ENCODE assay signal across 1 cellular context in genomic region chr2:164840458-164840929, GRCh38.
TF ChIP-seq lines count a peak whose summit lies in the region.

No MANE protein-coding gene starts in this region.

TF ChIP-seq in HepG2, 621 proteins besides CTCF, POLR2A, EP300 and RAD21 (continued from another document and continues in another):
- TF ChIP-seq, protein P1, sequence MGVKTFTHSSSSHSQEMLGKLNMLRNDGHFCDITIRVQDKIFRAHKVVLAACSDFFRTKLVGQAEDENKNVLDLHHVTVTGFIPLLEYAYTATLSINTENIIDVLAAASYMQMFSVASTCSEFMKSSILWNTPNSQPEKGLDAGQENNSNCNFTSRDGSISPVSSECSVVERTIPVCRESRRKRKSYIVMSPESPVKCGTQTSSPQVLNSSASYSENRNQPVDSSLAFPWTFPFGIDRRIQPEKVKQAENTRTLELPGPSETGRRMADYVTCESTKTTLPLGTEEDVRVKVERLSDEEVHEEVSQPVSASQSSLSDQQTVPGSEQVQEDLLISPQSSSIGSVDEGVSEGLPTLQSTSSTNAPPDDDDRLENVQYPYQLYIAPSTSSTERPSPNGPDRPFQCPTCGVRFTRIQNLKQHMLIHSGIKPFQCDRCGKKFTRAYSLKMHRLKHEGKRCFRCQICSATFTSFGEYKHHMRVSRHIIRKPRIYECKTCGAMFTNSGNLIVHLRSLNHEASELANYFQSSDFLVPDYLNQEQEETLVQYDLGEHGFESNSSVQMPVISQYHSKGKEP (CRISPR knock-in tag; IDR thresholded peaks at IDR 0.05): no peak; the same call in 1 of the 2 replicates
- TF ChIP-seq HDAC1 (CRISPR knock-in tag; IDR thresholded peaks at IDR 0.05) (peak; percentile 98), ATRX (CRISPR knock-in tag; IDR thresholded peaks at IDR 0.05; ENCODE audit: borderline replicate concordance) (no peak), XBP1 (CRISPR knock-in tag; IDR thresholded peaks at IDR 0.05) (no peak), MTERF4 (CRISPR knock-in tag; IDR thresholded peaks at IDR 0.05) (0 out of 2 replicates have a peak, but pooled peaks have one; percentile 44), ZMYM4 (CRISPR knock-in tag; IDR thresholded peaks at IDR 0.05) (peak; percentile 95), ZNF333 (CRISPR knock-in tag; IDR thresholded peaks at IDR 0.05; ENCODE audit: borderline replicate concordance) (no peak; the same call in 1 of the 2 replicates), ZNF317 (CRISPR knock-in tag; IDR thresholded peaks at IDR 0.05) (peak; percentile 78), CENPX (CRISPR knock-in tag; IDR thresholded peaks at IDR 0.05) (no peak), ZNF777 (CRISPR knock-in tag; IDR thresholded peaks at IDR 0.05) (peak; percentile 4; the same call in 1 of the 2 replicates), ZBTB3 (CRISPR knock-in tag; IDR thresholded peaks at IDR 0.05; ENCODE audit: borderline replicate concordance, low read depth) (peak; percentile 6; the same call in 1 of the 2 replicates), SOX13 (IDR thresholded peaks at IDR 0.05) (no peak; the same call in 1 of the 2 replicates), SOX13 (CRISPR knock-in tag; conservative IDR thresholded peaks at IDR 0.05 in 1 of 2, IDR thresholded peaks at IDR 0.05 in 1 of 2) (peak in 1 of 2 experiments; percentile 65; a peak in 2 of 4 replicates), ZNF460 (CRISPR knock-in tag; IDR thresholded peaks at IDR 0.05; ENCODE audit: borderline replicate concordance) (peak; percentile 50; the same call in 1 of the 2 replicates), MEF2D (CRISPR knock-in tag; IDR thresholded peaks at IDR 0.05) (peak; percentile 53; the same call in 1 of the 2 replicates), BRCA1 (CRISPR knock-in tag; IDR thresholded peaks at IDR 0.05) (0 out of 2 replicates have a peak, but pooled peaks have one; percentile 21), RBM39 (IDR thresholded peaks at IDR 0.05; ENCODE audit: low read depth, low read length, poor library complexity, severe bottlenecking) (peak; percentile 70), REST (IDR thresholded peaks at IDR 0.05; ENCODE audit: borderline replicate concordance in 1 of 2, low read depth in 1 of 2, low read length in 2 of 2) (0 out of 4 replicates have a peak, but pooled peaks of 1 of the 2 experiments have one; percentile 47), JARID2 (CRISPR knock-in tag; IDR thresholded peaks at IDR 0.05; ENCODE audit: insufficient replicate concordance) (no peak), GATAD1 (CRISPR knock-in tag; IDR thresholded peaks at IDR 0.05) (no peak), ATM (IDR thresholded peaks at IDR 0.05; ENCODE audit: borderline replicate concordance) (no peak), ZNF30 (CRISPR knock-in tag; IDR thresholded peaks at IDR 0.05) (0 out of 2 replicates have a peak, but pooled peaks have one; percentile 38), ZSCAN25 (CRISPR knock-in tag; IDR thresholded peaks at IDR 0.05) (no peak), TCF12 (IDR thresholded peaks at IDR 0.05) (no peak), TCF12 (CRISPR knock-in tag; IDR thresholded peaks at IDR 0.05) (no peak), MNT (IDR thresholded peaks at IDR 0.05) (peak; percentile 91), KMT2B (CRISPR knock-in tag; IDR thresholded peaks at IDR 0.05) (peak; percentile 68; the same call in 1 of the 2 replicates), NFRKB (IDR thresholded peaks at IDR 0.05) (no peak), ZNF547 (CRISPR knock-in tag; IDR thresholded peaks at IDR 0.05) (no peak), FOXK2 (IDR thresholded peaks at IDR 0.05) (peak; percentile 38; the same call in 1 of the 2 replicates), REXO4 (CRISPR knock-in tag; IDR thresholded peaks at IDR 0.05; ENCODE audit: borderline replicate concordance) (0 out of 2 replicates have a peak, but pooled peaks have one; percentile 50), FOXO1 (CRISPR knock-in tag; IDR thresholded peaks at IDR 0.05) (0 out of 2 replicates have a peak, but pooled peaks have one; percentile 35), ZNF3 (CRISPR knock-in tag; IDR thresholded peaks at IDR 0.05) (no peak), ZNF776 (CRISPR knock-in tag; IDR thresholded peaks at IDR 0.05) (0 out of 2 replicates have a peak, but pooled peaks have one; percentile 20), SSRP1 (CRISPR knock-in tag; IDR thresholded peaks at IDR 0.05) (no peak), NCOA1 (CRISPR knock-in tag; IDR thresholded peaks at IDR 0.05) (peak; percentile 30), SRSF1 (optimal IDR thresholded peaks at IDR 0.05; ENCODE audit: low read depth, low read length) (peak; percentile 78), RARG (CRISPR knock-in tag; IDR thresholded peaks at IDR 0.05; ENCODE audit: low read depth) (0 out of 2 replicates have a peak, but pooled peaks have one; percentile 66), HHEX (CRISPR knock-in tag; IDR thresholded peaks at IDR 0.05) (peak; percentile 10; the same call in 1 of the 2 replicates), MATR3 (CRISPR knock-in tag; IDR thresholded peaks at IDR 0.05) (no peak), ZNF207 (IDR thresholded peaks at IDR 0.05; ENCODE audit: borderline replicate concordance) (no peak), FOXC1 (CRISPR knock-in tag; IDR thresholded peaks at IDR 0.05; ENCODE audit: borderline replicate concordance) (peak; percentile 71)
- TF ChIP-seq, protein P2, sequence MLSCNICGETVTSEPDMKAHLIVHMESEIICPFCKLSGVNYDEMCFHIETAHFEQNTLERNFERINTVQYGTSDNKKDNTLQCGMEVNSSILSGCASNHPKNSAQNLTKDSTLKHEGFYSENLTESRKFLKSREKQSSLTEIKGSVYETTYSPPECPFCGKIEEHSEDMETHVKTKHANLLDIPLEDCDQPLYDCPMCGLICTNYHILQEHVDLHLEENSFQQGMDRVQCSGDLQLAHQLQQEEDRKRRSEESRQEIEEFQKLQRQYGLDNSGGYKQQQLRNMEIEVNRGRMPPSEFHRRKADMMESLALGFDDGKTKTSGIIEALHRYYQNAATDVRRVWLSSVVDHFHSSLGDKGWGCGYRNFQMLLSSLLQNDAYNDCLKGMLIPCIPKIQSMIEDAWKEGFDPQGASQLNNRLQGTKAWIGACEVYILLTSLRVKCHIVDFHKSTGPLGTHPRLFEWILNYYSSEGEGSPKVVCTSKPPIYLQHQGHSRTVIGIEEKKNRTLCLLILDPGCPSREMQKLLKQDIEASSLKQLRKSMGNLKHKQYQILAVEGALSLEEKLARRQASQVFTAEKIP (CRISPR knock-in tag; IDR thresholded peaks at IDR 0.05; ENCODE audit: borderline replicate concordance): no peak
- TF ChIP-seq, protein P3, sequence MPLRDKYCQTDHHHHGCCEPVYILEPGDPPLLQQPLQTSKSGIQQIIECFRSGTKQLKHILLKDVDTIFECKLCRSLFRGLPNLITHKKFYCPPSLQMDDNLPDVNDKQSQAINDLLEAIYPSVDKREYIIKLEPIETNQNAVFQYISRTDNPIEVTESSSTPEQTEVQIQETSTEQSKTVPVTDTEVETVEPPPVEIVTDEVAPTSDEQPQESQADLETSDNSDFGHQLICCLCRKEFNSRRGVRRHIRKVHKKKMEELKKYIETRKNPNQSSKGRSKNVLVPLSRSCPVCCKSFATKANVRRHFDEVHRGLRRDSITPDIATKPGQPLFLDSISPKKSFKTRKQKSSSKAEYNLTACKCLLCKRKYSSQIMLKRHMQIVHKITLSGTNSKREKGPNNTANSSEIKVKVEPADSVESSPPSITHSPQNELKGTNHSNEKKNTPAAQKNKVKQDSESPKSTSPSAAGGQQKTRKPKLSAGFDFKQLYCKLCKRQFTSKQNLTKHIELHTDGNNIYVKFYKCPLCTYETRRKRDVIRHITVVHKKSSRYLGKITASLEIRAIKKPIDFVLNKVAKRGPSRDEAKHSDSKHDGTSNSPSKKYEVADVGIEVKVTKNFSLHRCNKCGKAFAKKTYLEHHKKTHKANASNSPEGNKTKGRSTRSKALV (CRISPR knock-in tag; IDR thresholded peaks at IDR 0.05): 0 out of 2 replicates have a peak, but pooled peaks have one; percentile 25
- TF ChIP-seq, protein P4, sequence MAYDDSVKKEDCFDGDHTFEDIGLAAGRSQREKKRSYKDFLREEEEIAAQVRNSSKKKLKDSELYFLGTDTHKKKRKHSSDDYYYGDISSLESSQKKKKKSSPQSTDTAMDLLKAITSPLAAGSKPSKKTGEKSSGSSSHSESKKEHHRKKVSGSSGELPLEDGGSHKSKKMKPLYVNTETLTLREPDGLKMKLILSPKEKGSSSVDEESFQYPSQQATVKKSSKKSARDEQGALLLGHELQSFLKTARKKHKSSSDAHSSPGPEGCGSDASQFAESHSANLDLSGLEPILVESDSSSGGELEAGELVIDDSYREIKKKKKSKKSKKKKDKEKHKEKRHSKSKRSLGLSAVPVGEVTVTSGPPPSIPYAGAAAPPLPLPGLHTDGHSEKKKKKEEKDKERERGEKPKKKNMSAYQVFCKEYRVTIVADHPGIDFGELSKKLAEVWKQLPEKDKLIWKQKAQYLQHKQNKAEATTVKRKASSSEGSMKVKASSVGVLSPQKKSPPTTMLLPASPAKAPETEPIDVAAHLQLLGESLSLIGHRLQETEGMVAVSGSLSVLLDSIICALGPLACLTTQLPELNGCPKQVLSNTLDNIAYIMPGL (CRISPR knock-in tag; IDR thresholded peaks at IDR 0.05; ENCODE audit: borderline replicate concordance in 1 of 2, low read depth in 1 of 2): peak in 1 of 2 experiments; percentile 75; a peak in 2 of 4 replicates
- TF ChIP-seq, protein P5, sequence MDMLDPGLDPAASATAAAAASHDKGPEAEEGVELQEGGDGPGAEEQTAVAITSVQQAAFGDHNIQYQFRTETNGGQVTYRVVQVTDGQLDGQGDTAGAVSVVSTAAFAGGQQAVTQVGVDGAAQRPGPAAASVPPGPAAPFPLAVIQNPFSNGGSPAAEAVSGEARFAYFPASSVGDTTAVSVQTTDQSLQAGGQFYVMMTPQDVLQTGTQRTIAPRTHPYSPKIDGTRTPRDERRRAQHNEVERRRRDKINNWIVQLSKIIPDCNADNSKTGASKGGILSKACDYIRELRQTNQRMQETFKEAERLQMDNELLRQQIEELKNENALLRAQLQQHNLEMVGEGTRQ (IDR thresholded peaks at IDR 0.05; ENCODE audit: low read depth, low read length): peak; percentile 22; the same call in 1 of the 2 replicates
- TF ChIP-seq, protein P5 (CRISPR knock-in tag; IDR thresholded peaks at IDR 0.05; ENCODE audit: borderline replicate concordance): peak; percentile 63; the same call in 1 of the 2 replicates
- TF ChIP-seq, protein P6, sequence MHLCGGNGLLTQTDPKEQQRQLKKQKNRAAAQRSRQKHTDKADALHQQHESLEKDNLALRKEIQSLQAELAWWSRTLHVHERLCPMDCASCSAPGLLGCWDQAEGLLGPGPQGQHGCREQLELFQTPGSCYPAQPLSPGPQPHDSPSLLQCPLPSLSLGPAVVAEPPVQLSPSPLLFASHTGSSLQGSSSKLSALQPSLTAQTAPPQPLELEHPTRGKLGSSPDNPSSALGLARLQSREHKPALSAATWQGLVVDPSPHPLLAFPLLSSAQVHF (CRISPR knock-in tag; IDR thresholded peaks at IDR 0.05): no peak
- TF ChIP-seq, protein P7, sequence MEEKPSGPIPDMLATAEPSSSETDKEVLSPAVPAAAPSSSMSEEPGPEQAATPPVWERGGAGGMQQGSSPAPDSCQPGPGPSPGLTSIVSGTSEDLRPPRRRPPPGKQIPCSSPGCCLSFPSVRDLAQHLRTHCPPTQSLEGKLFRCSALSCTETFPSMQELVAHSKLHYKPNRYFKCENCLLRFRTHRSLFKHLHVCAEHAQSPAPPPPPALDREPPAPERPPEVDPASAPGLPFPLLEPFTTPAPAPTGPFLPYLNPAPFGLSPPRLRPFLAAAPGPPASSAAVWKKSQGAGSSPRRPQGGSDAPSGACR (CRISPR knock-in tag; IDR thresholded peaks at IDR 0.05): peak; percentile 50
